Comparison of ENCODE assay signal across 15 cellular contexts in the genomic region with DNA sequence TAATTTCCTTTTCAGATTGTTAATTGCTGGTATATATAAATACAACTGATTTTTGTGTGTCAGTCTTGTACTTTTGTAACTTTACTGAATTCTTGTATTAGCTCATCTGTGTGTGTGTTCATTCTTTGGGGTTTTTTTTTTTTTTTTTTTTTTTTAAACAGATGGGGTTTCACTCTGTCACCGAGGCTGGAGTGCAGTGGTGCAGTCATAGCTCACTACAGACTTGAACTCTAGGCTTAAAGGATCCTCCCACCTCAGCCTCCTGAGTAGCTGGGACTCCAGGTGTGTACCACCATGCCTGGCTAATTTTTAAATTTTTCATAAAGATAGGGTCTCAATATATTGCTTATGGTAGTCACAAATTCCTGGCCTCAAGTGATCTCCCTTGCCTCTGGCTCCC.
"Had no signal": no experiment of that assay in that cellular context is flagged by ENCODE, and none has a peak within 500 bp of the region (broad histone marks: within the 10 kb centered on the region; RNA-seq: fewer than 3 reads in every experiment).

No MANE protein-coding gene starts in this region.

- ATAC-seq: stimulated activated naive CD8-positive, alpha-beta T cell treated with anti-CD3 and anti-CD28 coated beads, Interleukin-15, amount 100 ng/mL, for 72 hours; upper lobe of right lung had no signal

- DNase-seq: activated CD4-positive, CD25-positive, alpha-beta regulatory T cell; activated gamma-delta T cell; activated T-cell treated with anti-CD3 and anti-CD28 coated beads for 4 hours; amniotic stem cell; kidney glomerular epithelial cell; retina; stimulated activated CD4-positive, alpha-beta T cell treated with anti-CD3 and anti-CD28 coated beads, Interleukin-15, amount 100 ng/mL, for 24 hours; stimulated activated CD4-positive, alpha-beta T cell treated with anti-CD3 and anti-CD28 coated beads, Interleukin-4, amount 100 ng/mL, for 24 hours; stimulated activated naive CD8-positive, alpha-beta T cell treated with anti-CD3 and anti-CD28 coated beads, Interleukin-15, amount 100 ng/mL, for 72 hours; testis; upper lobe of right lung had no signal

- H3K27me3 ChIP-seq: hepatocyte, neural progenitor cell, testis, upper lobe of right lung had no signal

- H3K27ac ChIP-seq: hepatocyte, neural progenitor cell, testis, upper lobe of right lung had no signal

- H3K4me3 ChIP-seq: hepatocyte, neural progenitor cell, testis, upper lobe of right lung had no signal

- H3K9me3 ChIP-seq: testis, upper lobe of right lung had no signal

- H3K4me1 Mint-ChIP-seq: neural progenitor cell had no signal

- H3K27me3 Mint-ChIP-seq: brain; dendritic cell treated with granulocyte-macrophage colony-stimulating factor and Interleukin-4, amounts not matched to agents 40 ng/mL and 50 ng/mL, for 4 days; stimulated activated naive CD8-positive, alpha-beta T cell treated with anti-CD3 and anti-CD28 coated beads, Interleukin-15, amount 100 ng/mL, for 72 hours had no signal

- H3K4me3 Mint-ChIP-seq: brain; dendritic cell treated with granulocyte-macrophage colony-stimulating factor and Interleukin-4, amounts not matched to agents 40 ng/mL and 50 ng/mL, for 4 days; neural progenitor cell; stimulated activated naive CD8-positive, alpha-beta T cell treated with anti-CD3 and anti-CD28 coated beads, Interleukin-15, amount 100 ng/mL, for 72 hours had no signal

- H3K9me3 Mint-ChIP-seq: dendritic cell treated with granulocyte-macrophage colony-stimulating factor and Interleukin-4, amounts not matched to agents 40 ng/mL and 50 ng/mL, for 4 days had no signal

- H3K27ac Mint-ChIP-seq: brain; neural progenitor cell; stimulated activated naive CD8-positive, alpha-beta T cell treated with anti-CD3 and anti-CD28 coated beads, Interleukin-15, amount 100 ng/mL, for 72 hours had no signal

- H3K4me1 ChIP-seq: neural progenitor cell, testis had no signal
